26 cellular contexts compared by ENCODE assay signal in the genomic region with DNA sequence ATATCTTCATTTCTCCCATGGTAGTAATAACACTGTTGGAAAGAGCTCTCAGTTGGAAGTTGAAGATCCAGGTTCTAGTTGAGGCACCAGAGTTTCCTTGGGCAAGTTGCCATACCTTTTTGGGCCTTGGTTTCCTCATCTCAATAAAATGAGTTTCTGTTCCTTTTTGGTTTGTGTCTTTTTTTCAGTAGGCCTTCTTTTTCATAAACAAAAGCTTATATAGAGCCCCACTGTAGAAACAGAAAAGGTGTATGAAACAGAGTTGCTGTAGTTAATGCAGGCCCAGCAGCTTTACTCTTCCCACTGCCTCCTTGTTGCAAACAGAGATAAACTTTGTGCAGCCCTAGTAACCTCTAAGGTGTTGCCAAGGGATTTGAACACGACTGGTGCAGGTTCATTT. TPM values are rescaled to one million over a fixed set of nuclear protein-coding genes. Genes with fewer than 3 reads are reported as not detected.
DNase-seq lines count a peak whose midpoint lies in the region; ATAC-seq and TF ChIP-seq lines count a peak whose summit lies in the region.
"Had no signal": no experiment of that assay in that cellular context is flagged by ENCODE, and none has a peak within 500 bp of the region (broad histone marks: within the 10 kb centered on the region; RNA-seq: fewer than 3 reads in every experiment).

No MANE protein-coding gene starts in this region.

- H3K9me3 ChIP-seq in CD8-positive, alpha-beta T cell (ENCODE audit: low read length), result no peaks in the 10 kb centered on the region
- no peaks in the 10 kb centered on the region for H3K9me3 ChIP-seq in OCI-LY7 (ENCODE audit: low read length)
- H3K9me3 ChIP-seq: upper lobe of right lung had no signal

- ATAC-seq in CD8-positive, alpha-beta T cell, result no peak
- ATAC-seq in memory B cell (ENCODE audit: low read depth), result no peak
- ATAC-seq: left ventricle myocardium superior, upper lobe of right lung had no signal

- no peak overlapping the region for H2AFZ ChIP-seq in OCI-LY7 (ENCODE audit: low read length)
- H2AFZ ChIP-seq: GM23248 had no signal

- no peak for TF ChIP-seq CTCF in CD8-positive, alpha-beta T cell (IDR thresholded peaks at IDR 0.05)
- no peak for TF ChIP-seq CTCF in OCI-LY7 (conservative IDR thresholded peaks at IDR 0.05; ENCODE audit: low read length)

- peaks cover 65% of the 10 kb centered on the region for H3K36me3 Mint-ChIP-seq in CD8-positive, alpha-beta T cell
- peaks cover 17% of the 10 kb centered on the region for H3K36me3 Mint-ChIP-seq in memory B cell

- no peak overlapping the region for H3K27ac ChIP-seq in CD8-positive, alpha-beta T cell (ENCODE audit: low read depth, low read length)
- peak overlapping the region; percentile 3 for H3K27ac ChIP-seq in OCI-LY7 (ENCODE audit: low read depth, low read length, poor library complexity, severe bottlenecking)
- H3K27ac ChIP-seq: dorsolateral prefrontal cortex, GM23248, SK-N-MC, upper lobe of right lung had no signal

- peak; percentile 35 for DNase-seq in NOMO-1 treated with DMSO at 0.1 percent for 48 hours (lab: John Stamatoyannopoulos, UW; ENCODE audit: unreplicated experiment)
- no peak for DNase-seq in NOMO-1 treated with dmso at 0.1 percent for 144 hours (lab: John Stamatoyannopoulos, UW; ENCODE audit: unreplicated experiment)
- DNase-seq in CD8-positive, alpha-beta T cell, result no peak
- no peak for DNase-seq in OCI-LY7 (ENCODE audit: low spot score)
- no peak for DNase-seq in memory B cell (ENCODE audit: low spot score in 2 of 2)
- no peak for DNase-seq in GOT3 (lab: John Stamatoyannopoulos, UW)
- no peak for DNase-seq in NCI-H128 (lab: John Stamatoyannopoulos, UW; ENCODE audit: unreplicated experiment)
- DNase-seq in stimulated activated CD4-positive, alpha-beta T cell treated with anti-CD3 and anti-CD28 coated beads, Interleukin-2, amount 100 ng/mL, for 48 hours, result no peak
- DNase-seq: 8988T; activated CD4-positive, CD25-positive, alpha-beta regulatory T cell; activated effector memory CD4-positive, alpha-beta T cell treated with Interleukin-2 at 50 U/mL for 16 hours; AML-193; aorta; caudate nucleus; dorsolateral prefrontal cortex; GM23248; left ventricle myocardium superior; NCI-H1694; NCI-H2171 treated with DMSO at 0.1 percent for 48 hours; NCI-H748 treated with DMSO at 0.1 percent for 48 hours; nucleus accumbens; stimulated activated CD4-positive, alpha-beta T cell treated with anti-CD3 and anti-CD28 coated beads, Interleukin-4, amount 100 ng/mL, for 24 hours; upper lobe of right lung had no signal

- no peaks in the 10 kb centered on the region for H3K9me2 ChIP-seq in OCI-LY7 (ENCODE audit: insufficient read depth, low read length)

- intact Hi-C loops in CD8-positive, alpha-beta T cell (cut with DNase I, micrococcal nuclease), result no loop called here
- intact Hi-C loops in OCI-LY7 (cut with micrococcal nuclease; ENCODE audit: unreplicated experiment), result no loop called here

- no peaks in the 10 kb centered on the region for H3K79me2 ChIP-seq in OCI-LY7 (ENCODE audit: insufficient read depth, low read depth, low read length)

- no peak overlapping the region for H3K4me3 Mint-ChIP-seq in CD8-positive, alpha-beta T cell
- peak overlapping the region; percentile 27 for H3K4me3 Mint-ChIP-seq in memory B cell

- no peaks in the 10 kb centered on the region for H3K27me3 Mint-ChIP-seq in CD8-positive, alpha-beta T cell (ENCODE audit: low read depth)
- no peaks in the 10 kb centered on the region for H3K27me3 Mint-ChIP-seq in memory B cell

- POLR2A ChIA-PET in CD8-positive, alpha-beta T cell (lab: Charles Lee), result interaction anchor here (1.1 kb wide), 1 partner anchor 23 kb away, joined by 3 read pairs; no protein-coding TSS in a partner anchor
- POLR2A ChIA-PET in OCI-LY7 (lab: Charles Lee), result interaction anchor here (0.5 to 1.2 kb wide), 3 partner anchors 15 to 581 kb away, joined by 3 read pairs; no protein-coding TSS in a partner anchor

- peaks cover 10% of the 10 kb centered on the region; the same call in 1 of the 2 replicates for H4K20me1 ChIP-seq in OCI-LY7 (ENCODE audit: insufficient read depth, low read length)

- no peaks in the 10 kb centered on the region for H3K9me3 Mint-ChIP-seq in CD8-positive, alpha-beta T cell
- H3K9me3 Mint-ChIP-seq in memory B cell, result no peaks in the 10 kb centered on the region

- CTCF ChIA-PET in CD8-positive, alpha-beta T cell (lab: Charles Lee), result interaction anchor here (0.8 to 1.6 kb wide), 4 partner anchors 8 to 77 kb away, joined by 3 to 4 read pairs (median 3); no protein-coding TSS in a partner anchor
- CTCF ChIA-PET in OCI-LY7 (lab: Charles Lee; ENCODE audit: unreplicated experiment), result interaction anchor here (0.6 kb wide), 1 partner anchor 320 kb away, joined by 3 read pairs; no protein-coding TSS in a partner anchor

- no peaks in the 10 kb centered on the region for H3K27me3 ChIP-seq in CD8-positive, alpha-beta T cell (ENCODE audit: insufficient read depth, low read length)
- H3K27me3 ChIP-seq: dorsolateral prefrontal cortex, upper lobe of right lung had no signal

- H3K4me1 Mint-ChIP-seq in CD8-positive, alpha-beta T cell (ENCODE audit: low read depth), result peaks cover 76% of the 10 kb centered on the region
- peaks cover 48% of the 10 kb centered on the region for H3K4me1 Mint-ChIP-seq in memory B cell

- peaks cover 13% of the 10 kb centered on the region for H3K36me3 ChIP-seq in CD8-positive, alpha-beta T cell (ENCODE audit: insufficient read depth, low read length)
- H3K36me3 ChIP-seq in OCI-LY7 (ENCODE audit: insufficient read depth, low read length), result peaks cover 62% of the 10 kb centered on the region

- peak overlapping the region; percentile 16 for H3K27ac Mint-ChIP-seq in CD8-positive, alpha-beta T cell
- H3K27ac Mint-ChIP-seq in memory B cell, result peak overlapping the region; percentile 86

- H3K4me3 ChIP-seq in CD8-positive, alpha-beta T cell (ENCODE audit: low read depth, low read length), result no peak overlapping the region
- H3K4me3 ChIP-seq in OCI-LY7 (ENCODE audit: low read depth, low read length, poor library complexity, severe bottlenecking), result no peak overlapping the region
- H3K4me3 ChIP-seq: dorsolateral prefrontal cortex, GM23248, SK-N-MC, smooth muscle cell, upper lobe of right lung had no signal

- no peak overlapping the region for H3K4me2 ChIP-seq in OCI-LY7 (ENCODE audit: low read length)
- H3K4me2 ChIP-seq: smooth muscle cell had no signal

- H3K4me1 ChIP-seq in CD8-positive, alpha-beta T cell (ENCODE audit: insufficient read depth, low read length), result peaks cover 60% of the 10 kb centered on the region
- peaks cover 16% of the 10 kb centered on the region for H3K4me1 ChIP-seq in OCI-LY7 (ENCODE audit: insufficient read depth, low read length, poor library complexity, severe bottlenecking)

- BruUV-seq in OCI-LY7 (replicated peaks; lab: Mats Ljungman, UMichigan), result no TSS peak

RNA-seq across cellular contexts. Expression of gene WNT4, which starts 41.7 kb away (rescaled TPM):
- total RNA-seq in CD8-positive, alpha-beta T cell, result not detected
- total RNA-seq in OCI-LY7 (2014; rRNA removed; shearing (Covaris generic)), result not detected in 2 replicates
- total RNA-seq in OCI-LY7 (2022), result not detected in 2 replicates
- total RNA-seq: activated CD8-positive, alpha-beta memory T cell treated with anti-CD3 and anti-CD28 coated beads for 36 hours; aorta had no signal

RNA-seq across cellular contexts. Expression of gene CDC42, which starts 48.7 kb away (rescaled TPM):
- 100 to 1,000 TPM; 327 to 377 TPM for total RNA-seq in CD8-positive, alpha-beta T cell
- total RNA-seq in OCI-LY7 (2014; rRNA removed; shearing (Covaris generic)), result 109 and 120 TPM in 2 replicates
- total RNA-seq in OCI-LY7 (2022), result 157 and 163 TPM in 2 replicates
